ENCODE assay signal across 11 cellular contexts in the genomic region with DNA sequence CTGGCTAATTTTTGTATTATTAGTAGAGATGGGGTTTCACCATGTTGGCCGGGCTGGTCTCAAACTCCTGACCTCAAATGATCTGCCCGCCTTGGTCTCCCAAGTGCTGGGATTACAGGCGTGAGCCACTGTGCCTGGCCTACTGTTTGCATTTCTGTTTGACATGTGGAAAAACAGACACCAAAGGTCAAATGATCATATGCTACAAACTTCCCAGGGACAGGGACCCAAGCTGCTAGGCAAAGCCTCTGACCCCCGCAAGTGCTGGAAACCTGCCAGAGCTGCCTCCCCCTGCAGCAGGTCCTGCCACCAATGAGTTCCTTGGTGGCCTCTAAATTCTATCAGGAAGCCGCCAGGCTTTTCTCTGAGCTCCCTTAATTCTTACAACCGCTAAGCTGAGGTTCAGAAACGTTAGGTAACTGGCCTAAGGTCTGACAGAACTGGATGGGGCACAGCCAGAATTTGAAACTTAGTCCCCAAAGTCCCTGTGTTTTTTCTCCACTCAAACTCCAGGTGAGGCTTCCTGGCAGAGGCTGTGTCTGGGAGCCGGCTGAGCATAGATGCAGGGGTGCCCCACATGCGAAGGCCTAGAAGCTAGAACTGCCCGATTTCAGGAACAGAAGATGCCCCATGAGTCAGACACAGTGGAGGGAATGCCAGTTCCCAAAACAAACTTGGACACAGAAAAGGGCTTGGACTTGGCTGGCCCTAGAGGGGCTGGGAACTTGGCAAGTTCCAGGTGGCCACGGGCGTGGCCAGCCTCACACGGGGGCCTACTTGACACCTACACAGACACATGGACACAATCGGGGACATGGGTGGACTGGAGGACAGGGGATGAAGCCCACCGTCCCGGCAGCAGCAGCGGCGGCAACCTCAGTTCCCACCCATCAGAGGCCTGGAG. TPM values are rescaled to one million over a fixed set of nuclear protein-coding genes. Genes with fewer than 3 reads are reported as not detected.
DNase-seq lines count a peak whose midpoint lies in the region; ATAC-seq, FAIRE-seq and TF ChIP-seq lines count a peak whose summit lies in the region.
"Had no signal": no experiment of that assay in that cellular context is flagged by ENCODE, and none has a peak within 500 bp of the region (broad histone marks: within the 10 kb centered on the region; RNA-seq: fewer than 3 reads in every experiment).

No MANE protein-coding gene starts in this region.

- peak overlapping the region; percentile 20 for H3K4me3 ChIP-seq in left ventricle myocardium inferior
- peak overlapping the region; percentile 14 for H3K4me3 ChIP-seq in skeletal muscle satellite cell (ENCODE audit: low read length)
- no peak overlapping the region for H3K4me3 ChIP-seq in pancreas

- WGBS in pancreas, 2 donors: 55 to 57% methylated on average over 18 of the region's 18 CpGs

- peak overlapping the region; percentile 54 for H3K4me2 ChIP-seq in skeletal muscle satellite cell (ENCODE audit: low read length)

- ATAC-seq in pancreas (no peak), HG02642 (IDR thresholded peaks at IDR 0.05; ENCODE audit: poor library complexity, unreplicated experiment) (no peak)

- no peak for FAIRE-seq in pancreas (lab: Jason Lieb, UNC)

- no peaks in the 10 kb centered on the region for H3K27me3 ChIP-seq in left ventricle myocardium inferior (ENCODE audit: low read depth)
- no peaks in the 10 kb centered on the region for H3K27me3 ChIP-seq in skeletal muscle satellite cell (ENCODE audit: control insufficient read depth, insufficient read depth, low read length)
- H3K27me3 ChIP-seq in pancreas: no peaks in the 10 kb centered on the region

- H3K36me3 ChIP-seq in left ventricle myocardium inferior (peaks cover 9% of the 10 kb centered on the region), skeletal muscle satellite cell (ENCODE audit: insufficient read depth, low read length) (peaks cover 56% of the 10 kb centered on the region), pancreas (no peaks in the 10 kb centered on the region)

- H3K9me3 ChIP-seq in left ventricle myocardium inferior (replicated peaks) (no peaks in the 10 kb centered on the region), skeletal muscle satellite cell (replicated peaks; ENCODE audit: low read length) (no peaks in the 10 kb centered on the region), pancreas (no peaks in the 10 kb centered on the region)

- intact Hi-C loops in left ventricle myocardium inferior (cut with micrococcal nuclease) (no loop called here), pancreas (cut with DNase I) (no loop called here)

- H3K27ac ChIP-seq in angular gyrus (ENCODE audit: low read depth, low read length) (peak overlapping the region; percentile 59), left ventricle myocardium inferior (replicated peaks) (peak overlapping the region; percentile 98), pancreas (peak overlapping the region in 1 of 4 donors; percentile 10)
- H3K27ac ChIP-seq: VCaP had no signal

- in situ Hi-C loops in G401 (cut with HindIII; ENCODE audit: low sequenced_read_pairs): no loop called here

- TF ChIP-seq CTCF in left ventricle myocardium inferior (IDR thresholded peaks at IDR 0.05; ENCODE audit: borderline replicate concordance) (no peak), pancreas (IDR thresholded peaks at IDR 0.05) (no peak)

- peak overlapping the region; percentile 46 for H3K9ac ChIP-seq in skeletal muscle satellite cell (ENCODE audit: low read depth, low read length)

- H3K4me1 ChIP-seq in left ventricle myocardium inferior: peaks cover 100% of the 10 kb centered on the region
- peaks cover 81% of the 10 kb centered on the region for H3K4me1 ChIP-seq in skeletal muscle satellite cell (ENCODE audit: control insufficient read depth, insufficient read depth, low read length)
- peaks cover 13 to 29% (median 20%) of the 10 kb centered on the region in 3 donors for H3K4me1 ChIP-seq in pancreas

- DNase-seq in G401 (ENCODE audit: low spot score): peak; percentile 19
- DNase-seq in left ventricle myocardium inferior: no peak
- DNase-seq in pancreas: no peak
- DNase-seq in HT-29 (ENCODE audit: low spot score): no peak
- DNase-seq in KG1 (lab: John Stamatoyannopoulos, UW): no peak
- DNase-seq: COR-L47, NCI-H1105 had no signal

RNA-seq across cellular contexts. Expression of a gene that starts 7.4 kb away (rescaled TPM):
- total RNA-seq in G401 (2014; rRNA removed; shearing (Covaris generic)): 94.4 and 129 TPM in 2 replicates
- 76.1 TPM for total RNA-seq in left ventricle myocardium inferior
- total RNA-seq in skeletal muscle satellite cell (2012; rRNA removed): 128 and 132 TPM in 2 replicates
- 10 to 100 TPM; 52.7 to 94.2 (median 57.7) TPM for total RNA-seq in pancreas
- 100 to 1,000 TPM in 1 of 2 donors, 10 to 100 TPM in 1; 87.2 to 115 TPM for polyA plus RNA-seq in pancreas
- total RNA-seq in HT-29 (2014; rRNA removed; shearing (Covaris generic)): 127 and 152 TPM in 2 replicates

RNA-seq across cellular contexts. Expression of a gene that starts 37.1 kb away (rescaled TPM):
- total RNA-seq in G401 (2014; rRNA removed; shearing (Covaris generic)): 16.2 and 20.5 TPM in 2 replicates
- total RNA-seq in left ventricle myocardium inferior (50.6 TPM), pancreas (10 to 100 TPM; 11.6 to 30.5 (median 18.6) TPM)
- 33.0 and 43.7 TPM in 2 replicates for total RNA-seq in skeletal muscle satellite cell (2012; rRNA removed)
- polyA plus RNA-seq in pancreas: 10 to 100 TPM; 17.0 to 24.4 TPM
- total RNA-seq in HT-29 (2014; rRNA removed; shearing (Covaris generic)): 26.9 and 30.7 TPM in 2 replicates

Comparison
In these comparisons a context has a peak if more than half of its experiments do, and no peak if none do; other contexts are left out.
1. H3K4me3 ChIP-seq: peak in left ventricle myocardium inferior (single experiment) and skeletal muscle satellite cell (single experiment); none in pancreas (0 of 4).